In the genomic region with DNA sequence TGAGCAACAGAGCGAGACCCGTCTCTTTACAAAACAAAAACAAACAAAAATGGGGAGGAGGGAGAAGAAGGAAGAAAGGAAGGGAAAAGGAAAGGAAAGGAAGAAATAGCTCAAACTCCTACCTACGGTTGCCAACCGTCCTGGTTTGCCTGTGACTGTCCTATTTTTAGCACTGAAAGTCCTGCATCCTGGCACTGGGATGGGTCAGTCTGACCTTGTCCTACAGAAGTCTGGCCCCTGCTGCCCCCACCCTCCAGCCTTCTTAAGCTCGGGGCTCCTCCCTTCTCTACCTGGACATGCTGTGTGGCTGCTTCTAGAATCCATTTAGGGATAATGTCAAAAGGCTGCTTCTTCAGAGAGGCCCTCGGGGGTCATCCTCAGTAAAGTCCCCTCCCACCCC, we compare ENCODE assay signal across 18 cellular contexts. TPM values are rescaled to one million over a fixed set of nuclear protein-coding genes. Genes with fewer than 3 reads are reported as not detected.
DNase-seq lines count a peak whose midpoint lies in the region; ATAC-seq and TF ChIP-seq lines count a peak whose summit lies in the region.
"Had no signal": no experiment of that assay in that cellular context is flagged by ENCODE, and none has a peak within 500 bp of the region (broad histone marks: within the 10 kb centered on the region; RNA-seq: fewer than 3 reads in every experiment).

No MANE protein-coding gene starts in this region.

- H3K27me3 Mint-ChIP-seq in activated naive CD4-positive, alpha-beta T cell treated with anti-CD3 and anti-CD28 coated beads, Interleukin-2, amount 50 U/mL, for 24 hours: no peaks in the 10 kb centered on the region
- H3K27me3 Mint-ChIP-seq in central memory CD8-positive, alpha-beta T cell: no peaks in the 10 kb centered on the region

- H3K4me3 ChIP-seq in NB4 (ENCODE audit: low read depth, low read length): peak overlapping the region; percentile 83
- H3K4me3 ChIP-seq in osteoblast (ENCODE audit: insufficient read depth, low read length): no peak overlapping the region

- TF ChIP-seq POLR2A in NB4 (IDR thresholded peaks at IDR 0.05; ENCODE audit: extremely low read depth, insufficient read length): no peak

- no peaks in the 10 kb centered on the region for H3K36me3 ChIP-seq in osteoblast (ENCODE audit: insufficient read depth, low read length)

- no peaks in the 10 kb centered on the region for H4K20me1 ChIP-seq in osteoblast (ENCODE audit: insufficient read depth, low read length)

- peaks cover 9% of the 10 kb centered on the region for H3K27me3 ChIP-seq in osteoblast (ENCODE audit: insufficient read depth, low read length)

- no peak overlapping the region for H3K27ac ChIP-seq in osteoblast (ENCODE audit: low read depth, low read length)

- H3K4me3 Mint-ChIP-seq in activated naive CD4-positive, alpha-beta T cell treated with anti-CD3 and anti-CD28 coated beads, Interleukin-2, amount 50 U/mL, for 24 hours: peak overlapping the region; percentile 79
- H3K4me3 Mint-ChIP-seq in central memory CD8-positive, alpha-beta T cell: peak overlapping the region; percentile 85

- peaks cover under 1% of the 10 kb centered on the region for H3K4me1 ChIP-seq in osteoblast (ENCODE audit: insufficient read depth, low read length)

- no peaks in the 10 kb centered on the region for H3K36me3 Mint-ChIP-seq in activated naive CD4-positive, alpha-beta T cell treated with anti-CD3 and anti-CD28 coated beads, Interleukin-2, amount 50 U/mL, for 24 hours
- peaks cover 13% of the 10 kb centered on the region for H3K36me3 Mint-ChIP-seq in central memory CD8-positive, alpha-beta T cell (ENCODE audit: insufficient read depth)

- ATAC-seq in central memory CD8-positive, alpha-beta T cell (replicated peaks; ENCODE audit: extremely low read depth, poor library complexity, severe bottlenecking): no peak
- ATAC-seq in GM19467 (IDR thresholded peaks at IDR 0.05; ENCODE audit: unreplicated experiment): no peak

- H3K9me3 Mint-ChIP-seq in activated naive CD4-positive, alpha-beta T cell treated with anti-CD3 and anti-CD28 coated beads, Interleukin-2, amount 50 U/mL, for 24 hours: no peaks in the 10 kb centered on the region
- H3K9me3 Mint-ChIP-seq in central memory CD8-positive, alpha-beta T cell: no peaks in the 10 kb centered on the region

- H3K9me3 ChIP-seq in osteoblast (ENCODE audit: low read depth, low read length): no peaks in the 10 kb centered on the region
- H3K9me3 ChIP-seq: suprapubic skin had no signal

- H3K27ac Mint-ChIP-seq in activated naive CD4-positive, alpha-beta T cell treated with anti-CD3 and anti-CD28 coated beads, Interleukin-2, amount 50 U/mL, for 24 hours: no peak overlapping the region
- H3K27ac Mint-ChIP-seq in central memory CD8-positive, alpha-beta T cell (ENCODE audit: low read depth): no peak overlapping the region

- TF ChIP-seq CTCF in NB4 (IDR thresholded peaks at IDR 0.05; ENCODE audit: low read depth, low read length): no peak
- no peak for TF ChIP-seq CTCF in osteoblast (IDR thresholded peaks at IDR 0.05; ENCODE audit: extremely low read depth, low read depth, low read length)

- DNase-seq in activated naive CD4-positive, alpha-beta T cell treated with anti-CD3 and anti-CD28 coated beads, Interleukin-2, amount 50 U/mL, for 16 hours: no peak
- no peak for DNase-seq in NB4 (ENCODE audit: low read depth)
- DNase-seq in central memory CD8-positive, alpha-beta T cell (ENCODE audit: low spot score in 2 of 2): no peak
- DNase-seq in osteoblast (ENCODE audit: insufficient read length, low spot score, missing footprints): peak; percentile 85
- no peak for DNase-seq in SW480 (ENCODE audit: low spot score)
- DNase-seq in activated CD4-positive, CD25-positive, alpha-beta regulatory T cell treated with anti-CD3 and anti-CD28 coated beads, Interleukin-2, amount 50 U/mL, for 72 hours: no peak
- DNase-seq: activated gamma-delta T cell; erythroblast; H7; Karpas-422; NCI-H1417 treated with DMSO at 0.1 percent for 48 hours; NCI-H2227 treated with DMSO at 0.1 percent for 48 hours; occipital lobe; stimulated activated CD4-positive, alpha-beta T cell treated with anti-CD3 and anti-CD28 coated beads, Interleukin-2, amount 100 ng/mL, for 24 hours had no signal

- peaks cover 8% of the 10 kb centered on the region for H3K79me2 ChIP-seq in osteoblast (ENCODE audit: insufficient read depth, low read length)

- H3K4me1 Mint-ChIP-seq in activated naive CD4-positive, alpha-beta T cell treated with anti-CD3 and anti-CD28 coated beads, Interleukin-2, amount 50 U/mL, for 24 hours: peaks cover 40% of the 10 kb centered on the region
- H3K4me1 Mint-ChIP-seq in central memory CD8-positive, alpha-beta T cell: peaks cover 42% of the 10 kb centered on the region

- H3K4me2 ChIP-seq in osteoblast (ENCODE audit: insufficient read depth, low read length): no peak overlapping the region

- no peak overlapping the region for H2AFZ ChIP-seq in osteoblast (ENCODE audit: low read length)

RNA-seq across cellular contexts. Expression of gene STXBP2, which starts 1.2 kb away (rescaled TPM):
- 1.2 and 3.3 TPM in 2 replicates for total RNA-seq in osteoblast

RNA-seq across cellular contexts. Expression of gene PCP2, which starts 2.2 kb away (rescaled TPM):
- not detected in 2 replicates for total RNA-seq in osteoblast
- total RNA-seq: H7, occipital lobe had no signal

RNA-seq across cellular contexts. Expression of gene PET100, which starts 6.1 kb away (rescaled TPM):
- total RNA-seq in osteoblast: 9.0 and 9.4 TPM in 2 replicates

RNA-seq across cellular contexts. Expression of gene XAB2, which starts 6.3 kb away (rescaled TPM):
- 35.9 and 40.5 TPM in 2 replicates for total RNA-seq in osteoblast

RNA-seq across cellular contexts. Expression of gene RETN, which starts 33.2 kb away (rescaled TPM):
- not detected in 2 replicates for total RNA-seq in osteoblast
- total RNA-seq: H7; suprapubic skin; T-helper 2 cell treated with Interferon-gamma antibody and Interleukin-4, amounts not matched to agents 100 ng/mL and 5 ng/mL, for 36 hours had no signal
